ENCODE assay signal across 1 cellular context in the genomic region with DNA sequence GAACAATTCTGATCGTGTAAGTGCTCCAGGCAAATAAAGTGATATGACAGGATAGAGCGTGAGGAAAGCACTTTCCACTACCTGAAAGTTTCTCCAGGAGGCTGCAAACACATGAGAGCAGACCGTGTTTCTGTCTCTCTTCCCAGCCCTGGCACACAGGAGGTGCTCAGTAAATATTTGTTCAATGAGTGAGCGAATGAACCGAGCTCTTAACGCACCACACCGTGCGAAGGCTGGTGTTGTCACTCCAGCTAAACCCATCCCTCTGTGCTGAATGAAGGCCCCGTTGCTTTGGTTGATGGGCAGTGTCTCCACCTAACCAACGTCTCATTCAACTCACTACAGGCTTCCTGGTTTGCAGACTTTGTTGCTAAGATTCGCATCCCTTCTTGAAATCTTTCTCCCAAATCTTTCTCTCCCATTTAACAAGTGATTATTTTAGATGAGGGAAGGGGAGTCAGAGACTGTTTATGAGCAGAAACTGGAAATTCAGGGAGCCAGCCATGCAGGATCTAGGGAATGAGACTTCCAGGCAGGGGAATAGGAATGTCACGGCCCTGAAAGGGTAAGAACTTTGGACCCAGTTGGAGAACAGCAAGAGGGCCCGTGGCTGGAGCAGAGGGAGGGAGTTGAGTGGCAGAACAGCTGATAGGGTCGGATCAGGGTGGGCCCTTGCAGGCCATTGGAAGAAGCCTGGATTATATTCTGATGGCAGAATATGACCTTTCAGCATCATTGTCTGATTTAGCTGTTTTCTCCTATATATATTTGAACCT.
TF ChIP-seq lines count a peak whose summit lies in the region.

No MANE protein-coding gene starts in this region.

TF ChIP-seq in liver, 16 proteins besides CTCF, POLR2A, EP300 and RAD21 (continued from another document):
- TF ChIP-seq MAX (IDR thresholded peaks at IDR 0.05) (no peak), FOXA1 (IDR thresholded peaks at IDR 0.05) (no peak), HNF4G (IDR thresholded peaks at IDR 0.05) (peak; percentile 56)
- TF ChIP-seq, protein P1, sequence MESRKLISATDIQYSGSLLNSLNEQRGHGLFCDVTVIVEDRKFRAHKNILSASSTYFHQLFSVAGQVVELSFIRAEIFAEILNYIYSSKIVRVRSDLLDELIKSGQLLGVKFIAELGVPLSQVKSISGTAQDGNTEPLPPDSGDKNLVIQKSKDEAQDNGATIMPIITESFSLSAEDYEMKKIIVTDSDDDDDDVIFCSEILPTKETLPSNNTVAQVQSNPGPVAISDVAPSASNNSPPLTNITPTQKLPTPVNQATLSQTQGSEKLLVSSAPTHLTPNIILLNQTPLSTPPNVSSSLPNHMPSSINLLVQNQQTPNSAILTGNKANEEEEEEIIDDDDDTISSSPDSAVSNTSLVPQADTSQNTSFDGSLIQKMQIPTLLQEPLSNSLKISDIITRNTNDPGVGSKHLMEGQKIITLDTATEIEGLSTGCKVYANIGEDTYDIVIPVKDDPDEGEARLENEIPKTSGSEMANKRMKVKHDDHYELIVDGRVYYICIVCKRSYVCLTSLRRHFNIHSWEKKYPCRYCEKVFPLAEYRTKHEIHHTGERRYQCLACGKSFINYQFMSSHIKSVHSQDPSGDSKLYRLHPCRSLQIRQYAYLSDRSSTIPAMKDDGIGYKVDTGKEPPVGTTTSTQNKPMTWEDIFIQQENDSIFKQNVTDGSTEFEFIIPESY (IDR thresholded peaks at IDR 0.05): no peak
